ENCODE assay signal across 18 cellular contexts in genomic region chr7:84187813-84188212, GRCh38. TPM values are rescaled to one million over a fixed set of nuclear protein-coding genes. Genes with fewer than 3 reads are reported as not detected.
DNase-seq lines count a peak whose midpoint lies in the region; ATAC-seq and TF ChIP-seq lines count a peak whose summit lies in the region.
"Had no signal": no experiment of that assay in that cellular context is flagged by ENCODE, and none has a peak within 500 bp of the region (broad histone marks: within the 10 kb centered on the region; RNA-seq: fewer than 3 reads in every experiment).

No MANE protein-coding gene starts in this region.

- no peak overlapping the region for H3K4me3 Mint-ChIP-seq in naive thymus-derived CD8-positive, alpha-beta T cell
- H3K4me3 Mint-ChIP-seq: endodermal cell had no signal

- POLR2A ChIA-PET in AG04450 (lab: Yijun Ruan, JAX) = no interaction called here
- POLR2A ChIA-PET in naive thymus-derived CD8-positive, alpha-beta T cell (lab: Charles Lee) = no interaction called here

- no peaks in the 10 kb centered on the region for H3K9me3 Mint-ChIP-seq in naive thymus-derived CD8-positive, alpha-beta T cell
- H3K9me3 Mint-ChIP-seq: endodermal cell had no signal

- no peaks in the 10 kb centered on the region for H3K36me3 Mint-ChIP-seq in naive thymus-derived CD8-positive, alpha-beta T cell

- CTCF ChIA-PET in AG04450 (lab: Charles Lee) = interaction anchor here (0.9 to 4.8 kb wide), 2 partner anchors 32 to 252 kb away, joined by 3 to 23 read pairs; no protein-coding TSS in a partner anchor

- H3K4me3 ChIP-seq in AG04450 (ENCODE audit: low read depth, low read length) (no peak overlapping the region), HUES6 (ENCODE audit: low read depth, low read length) (no peak overlapping the region)
- H3K4me3 ChIP-seq: psoas muscle, SJCRH30 had no signal

- ATAC-seq in naive thymus-derived CD8-positive, alpha-beta T cell = no peak
- ATAC-seq: psoas muscle had no signal

- H3K9ac ChIP-seq in HUES6 (ENCODE audit: low read length) = no peak overlapping the region

- no peaks in the 10 kb centered on the region for H3K36me3 ChIP-seq in HUES6 (ENCODE audit: control insufficient read depth, insufficient read depth, low read length)
- H3K36me3 ChIP-seq: BE2C, SJCRH30 had no signal

- peaks cover 37% of the 10 kb centered on the region for H3K4me1 ChIP-seq in HUES6 (ENCODE audit: control insufficient read depth, insufficient read depth, low read length)
- H3K4me1 ChIP-seq: BE2C, psoas muscle had no signal

- H3K9me3 ChIP-seq in AG04450 (ENCODE audit: control insufficient read depth, insufficient read depth, low read length) = no peaks in the 10 kb centered on the region
- no peaks in the 10 kb centered on the region for H3K9me3 ChIP-seq in HUES6 (ENCODE audit: control insufficient read depth, insufficient read depth, low read depth, low read length)
- H3K9me3 ChIP-seq: BE2C, psoas muscle, SJCRH30 had no signal

- no peaks in the 10 kb centered on the region for H3K27me3 Mint-ChIP-seq in naive thymus-derived CD8-positive, alpha-beta T cell

- DNase-seq in AG04450 (ENCODE audit: low read depth, low spot score) (peak; percentile 21), astrocyte of the hippocampus (ENCODE audit: low read depth, low spot score) (peak; percentile 53), lung microvascular endothelial cell (ENCODE audit: low read depth in 2 of 2) (peak; percentile 2 to 86), DMS 273 treated with DMSO at 0.1 percent for 48 hours (lab: John Stamatoyannopoulos, UW) (no peak), iPS-NIHi11 (ENCODE audit: low spot score) (no peak)
- DNase-seq in stimulated activated CD4-positive, alpha-beta T cell treated with anti-CD3 and anti-CD28 coated beads, Interleukin-15, amount 100 ng/mL, for 24 hours = no peak
- no peak for DNase-seq in naive thymus-derived CD8-positive, alpha-beta T cell
- DNase-seq: aorta; BE2C; endodermal cell; GOT3; NCI-H1105; NCI-H510A treated with DMSO at 0.1 percent for 48 hours; psoas muscle; SJCRH30; stimulated activated CD4-positive, alpha-beta T cell treated with anti-CD3 and anti-CD28 coated beads, Interleukin-4, amount 100 ng/mL, for 24 hours; stimulated activated naive CD4-positive, alpha-beta T cell treated with Interleukin-2 at 50 U/mL for 16 hours had no signal

- peaks cover 7 to 18% (median 12%) of the 10 kb centered on the region in 4 donors for H3K4me1 Mint-ChIP-seq in naive thymus-derived CD8-positive, alpha-beta T cell

- no peak for TF ChIP-seq CTCF in AG04450 (IDR thresholded peaks at IDR 0.05; ENCODE audit: low read depth, low read length)

- peak overlapping the region in 1 of 10 donors; percentile 2 for H3K27ac Mint-ChIP-seq in naive thymus-derived CD8-positive, alpha-beta T cell

- H3K27me3 ChIP-seq in AG04450 (ENCODE audit: control insufficient read depth, insufficient read depth, low read length) (no peaks in the 10 kb centered on the region), HUES6 (ENCODE audit: control insufficient read depth, insufficient read depth, low read length) (no peaks in the 10 kb centered on the region)
- H3K27me3 ChIP-seq: BE2C, SJCRH30 had no signal

- no peak overlapping the region for H3K27ac ChIP-seq in AG04450 (ENCODE audit: low read depth, low read length)
- H3K27ac ChIP-seq in HUES6 (ENCODE audit: low read depth, low read length) = 0 out of 2 replicates have a peak overlapping the region, but pooled peaks have one; percentile 50
- H3K27ac ChIP-seq: psoas muscle, SJCRH30 had no signal

RNA-seq across cellular contexts. Expression of gene SEMA3A, which starts 6.8 kb away (rescaled TPM):
- polyA plus RNA-seq in AG04450 (2011; rRNA removed) = 61.9 and 80.2 TPM in 2 replicates
- 69.2 and 114 TPM in 2 replicates for polyA minus RNA-seq in AG04450 (2011; rRNA and poly(A)+ RNA removed)
- total RNA-seq in lung microvascular endothelial cell = 21.6 and 56.7 TPM in 2 replicates
- under 1 TPM; 0.10 to 0.30 TPM for total RNA-seq in naive thymus-derived CD8-positive, alpha-beta T cell
- 1 to 10 TPM in 1 of 3 donors, under 1 TPM in 2; 0.14 to 2.7 (median 0.28) TPM for polyA plus RNA-seq in naive thymus-derived CD8-positive, alpha-beta T cell

Comparison
In these comparisons a context has a peak if more than half of its experiments do, and no peak if none do; other contexts are left out.
1. DNase-seq: peak in AG04450 (single experiment), astrocyte of the hippocampus (single experiment) and lung microvascular endothelial cell (2 of 2); none in DMS 273 treated with DMSO at 0.1 percent for 48 hours (single experiment), iPS-NIHi11 (single experiment), stimulated activated CD4-positive, alpha-beta T cell treated with anti-CD3 and anti-CD28 coated beads, Interleukin-15, amount 100 ng/mL, for 24 hours (single experiment) and naive thymus-derived CD8-positive, alpha-beta T cell (0 of 10).
2. RNA of gene SEMA3A, which starts 6.8 kb away (total RNA-seq): 21.6 to 56.7 TPM in lung microvascular endothelial cell; 0.10 to 0.30 TPM in naive thymus-derived CD8-positive, alpha-beta T cell; every median in the first group is over 10 times any median in the second.